Comparison of ENCODE assay signal across 13 cellular contexts in the genomic region with DNA sequence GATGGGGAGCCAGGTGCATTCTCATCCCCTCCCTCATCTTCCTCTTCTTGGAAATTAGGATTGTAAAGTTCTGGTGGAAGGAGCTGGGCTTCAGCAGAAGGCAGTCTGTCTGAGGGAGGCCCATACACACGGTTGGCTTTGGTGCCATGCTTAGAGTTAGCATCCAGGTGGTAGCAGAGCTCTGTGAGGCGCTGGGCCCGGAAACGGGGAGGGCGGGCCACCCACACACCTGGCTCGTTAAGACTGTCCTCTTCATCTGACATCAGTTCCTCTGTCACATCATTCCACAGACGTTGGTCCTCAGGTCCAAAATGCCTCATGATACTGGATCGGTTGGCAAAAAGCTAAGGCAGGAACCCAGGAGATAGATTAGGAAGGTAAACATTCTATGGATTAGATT. TPM values are rescaled to one million over a fixed set of nuclear protein-coding genes. Genes with fewer than 3 reads are reported as not detected.
DNase-seq lines count a peak whose midpoint lies in the region; ATAC-seq, FAIRE-seq and TF ChIP-seq lines count a peak whose summit lies in the region.
"Had no signal": no experiment of that assay in that cellular context is flagged by ENCODE, and none has a peak within 500 bp of the region (broad histone marks: within the 10 kb centered on the region; RNA-seq: fewer than 3 reads in every experiment).

No MANE protein-coding gene starts in this region.

- 91% methylated on average over 8 of the region's 8 CpGs; no CpG with 5 or more reads in 1 of the 2 experiments for WGBS in H1 (ENCODE audit: extremely low coverage in 1 of 2, insufficient coverage in 1 of 2, insufficient read length in 1 of 2, insufficient replicate concordance in 2 of 2, low coverage in 1 of 2, low lambda C conversion rate in 2 of 2, missing lambda C conversion rate in 1 of 2), 2 experiments
- 82 to 89% methylated on average over 8 of the region's 8 CpGs for WGBS in sigmoid colon, 2 donors

- H3K9me2 ChIP-seq in HCT116 (ENCODE audit: insufficient read depth): no peaks in the 10 kb centered on the region

- FAIRE-seq in H1 (lab: Jason Lieb, UNC) (no peak), kidney (lab: Jason Lieb, UNC) (no peak)

- no peak for DNase-seq in HCT116 (ENCODE audit: low read depth, low spot score)
- DNase-seq in H1 (ENCODE audit: low read depth in 1 of 2, low spot score in 2 of 2): no peak
- DNase-seq in sigmoid colon: peak; percentile 45
- DNase-seq in GM20000 (ENCODE audit: low spot score): no peak
- no peak for DNase-seq in kidney

- H2BK5ac ChIP-seq in H1 (ENCODE audit: low read depth, low read length): no peak overlapping the region; the same call in 1 of the 2 replicates

- no peak overlapping the region for H2BK120ac ChIP-seq in H1 (replicated peaks; ENCODE audit: low read depth, low read length)

- no peaks in the 10 kb centered on the region for H3K79me1 ChIP-seq in H1 (ENCODE audit: low read depth, low read length)

- H4K20me1 ChIP-seq in HCT116 (ENCODE audit: insufficient read depth): no peaks in the 10 kb centered on the region
- no peaks in the 10 kb centered on the region for H4K20me1 ChIP-seq in H1 (replicated peaks in 1 of 2; ENCODE audit: control insufficient read depth in 1 of 2, insufficient read depth in 2 of 2, low read length in 2 of 2)

- H2AFZ ChIP-seq in HCT116 (ENCODE audit: low read depth, low read length, poor library complexity, severe bottlenecking) (no peak overlapping the region), H1 (ENCODE audit: low read length) (no peak overlapping the region)

- H3K9ac ChIP-seq in HCT116 (ENCODE audit: low read length): 0 out of 2 replicates have a peak overlapping the region, but pooled peaks have one; percentile 16
- H3K9ac ChIP-seq in H1 (replicated peaks in 1 of 4; ENCODE audit: extremely low read depth in 1 of 4, low read depth in 3 of 4, low read length in 3 of 4): no peak overlapping the region; a peak in 1 of 7 replicates
- H3K9ac ChIP-seq in kidney (ENCODE audit: low read length in 2 of 2): no peak overlapping the region

- H4K8ac ChIP-seq in H1 (ENCODE audit: extremely low read depth, insufficient read depth, low read length): peak overlapping the region; percentile 18; the same call in 1 of the 2 replicates

- H3K23me2 ChIP-seq in H1 (ENCODE audit: low read depth, low read length): peaks cover 7% of the 10 kb centered on the region

- H3K4me1 ChIP-seq in HCT116 (ENCODE audit: control insufficient read depth in 1 of 2, insufficient read depth in 2 of 2, low read length in 2 of 2) (peaks cover 2 to 9% of the 10 kb centered on the region in 2 experiments; a peak in 2 of 4 replicates), H1 (replicated peaks in 1 of 4; ENCODE audit: control insufficient read depth in 3 of 4, insufficient read depth in 4 of 4, low read length in 3 of 4) (no peaks in the 10 kb centered on the region), sigmoid colon (peaks cover 0 to 10% (median under 1%) of the 10 kb centered on the region in 4 donors), kidney (ENCODE audit: control insufficient read depth in 1 of 2, insufficient read depth in 1 of 2, low read depth in 1 of 2, low read length in 2 of 2) (peaks cover 0 to 4% of the 10 kb centered on the region in 2 donors)

- H4K91ac ChIP-seq in H1 (replicated peaks; ENCODE audit: insufficient read length, low read length): no peak overlapping the region

- CTCF ChIA-PET in HCT116 (lab: Charles Lee): interaction anchor here (1.1 to 7.6 kb wide), 18 partner anchors 8 to 164 kb away, joined by 3 to 175 read pairs (median 9); a partner anchor contains a TSS
- CTCF ChIA-PET in H1 (lab: Charles Lee; ENCODE audit: partially characterized antibody): interaction anchor here (1.0 to 23.0 kb wide), 19 partner anchors 8 to 90 kb away, joined by 3 to 785 read pairs (median 20); a partner anchor contains a TSS

- H3K4me3 ChIP-seq in HCT116 (replicated peaks in 1 of 2; ENCODE audit: low read depth in 1 of 2, low read length in 2 of 2): no peak overlapping the region
- no peak overlapping the region for H3K4me3 ChIP-seq in H1 (ENCODE audit: extremely low read depth in 1 of 4, insufficient read depth in 2 of 4, low read depth in 3 of 4, low read length in 4 of 4)
- no peak overlapping the region for H3K4me3 ChIP-seq in sigmoid colon
- H3K4me3 ChIP-seq in kidney (ENCODE audit: low read length in 2 of 2): no peak overlapping the region
- H3K4me3 ChIP-seq: MG63, SJSA1 had no signal

- H3K14ac ChIP-seq in H1 (ENCODE audit: insufficient read length): no peak overlapping the region

- TF ChIP-seq RAD21 in HCT116 (IDR thresholded peaks at IDR 0.05; ENCODE audit: low read depth) (no peak), H1 (IDR thresholded peaks at IDR 0.05 in 1 of 2, conservative IDR thresholded peaks at IDR 0.05 in 1 of 2; ENCODE audit: low read depth in 2 of 2, low read length in 2 of 2) (peak in 1 of 2 experiments; percentile 31; a peak in 1 of 4 replicates)

- no peak overlapping the region for H2AK5ac ChIP-seq in H1 (ENCODE audit: low read depth, low read length)

- no peak overlapping the region for H2BK20ac ChIP-seq in H1 (ENCODE audit: low read length)

- POLR2A ChIA-PET in HCT116 (lab: Charles Lee) (no interaction called here), H1 (lab: Charles Lee; ENCODE audit: partially characterized antibody) (interaction anchor here (1.3 to 13.2 kb wide), 7 partner anchors 9 to 75 kb away, joined by 3 to 133 read pairs (median 21); no protein-coding TSS in a partner anchor)

- RAD21 ChIA-PET in HCT116 (lab: Charles Lee; ENCODE audit: low non-redundant PET in 1 of 2, low total read pairs in 2 of 2, uncharacterized antibody in 2 of 2, unreplicated experiment in 2 of 2): interaction anchor here (0.7 to 1.6 kb wide), 7 partner anchors 8 to 133 kb away, joined by 3 to 7 read pairs (median 4); no protein-coding TSS in a partner anchor

- H3K79me2 ChIP-seq in HCT116 (ENCODE audit: insufficient read depth, low read length): peaks cover 2% of the 10 kb centered on the region; the same call in 1 of the 2 replicates
- 0 out of 4 replicates have a peak, but pooled peaks cover 0 to under 1% of the 10 kb centered on the region in 2 experiments for H3K79me2 ChIP-seq in H1 (ENCODE audit: control insufficient read depth in 1 of 2, insufficient read depth in 2 of 2, low read length in 2 of 2)

- ATAC-seq in HCT116: no peak

- H3K4ac ChIP-seq in H1 (replicated peaks; ENCODE audit: insufficient read length, low read depth, low read length): no peak overlapping the region

- H3K18ac ChIP-seq in H1 (ENCODE audit: extremely low read depth, low read length): no peak overlapping the region

- intact Hi-C loops in HCT116 (cut with micrococcal nuclease) (loop anchor here (5.0 to 10.0 kb wide), 3 partner anchors 200 to 602 kb away; a partner anchor contains a TSS), sigmoid colon (cut with DNase I) (loop anchor here (10.0 kb wide), 1 partner anchor 422 kb away; no protein-coding TSS in a partner anchor), kidney (cut with DNase I) (loop anchor here (5.0 kb wide), 1 partner anchor 70 kb away; a partner anchor contains a TSS)

- no peak overlapping the region for H3K23ac ChIP-seq in H1 (ENCODE audit: insufficient read length)

- H3K27me3 ChIP-seq in HCT116 (ENCODE audit: insufficient read depth, low read length): no peaks in the 10 kb centered on the region
- no peaks in the 10 kb centered on the region for H3K27me3 ChIP-seq in H1 (replicated peaks in 1 of 4; ENCODE audit: control insufficient read depth in 3 of 4, extremely low read depth in 1 of 4, insufficient read depth in 3 of 4, low read length in 3 of 4)
- no peaks in the 10 kb centered on the region for H3K27me3 ChIP-seq in sigmoid colon
- H3K27me3 ChIP-seq: MG63, SJSA1 had no signal

- H3K56ac ChIP-seq in H1 (replicated peaks; ENCODE audit: insufficient read length, low read depth, low read length): no peak overlapping the region

- H2BK12ac ChIP-seq in H1 (ENCODE audit: low read depth, low read length): no peak overlapping the region

- BruUV-seq in HCT116 (replicated peaks; lab: Mats Ljungman, UMichigan): no TSS peak

- H3K9me3 ChIP-seq in HCT116 (ENCODE audit: control insufficient read depth in 1 of 2, insufficient read depth in 1 of 2, low read depth in 1 of 2, low read length in 2 of 2) (no peaks in the 10 kb centered on the region), H1 (ENCODE audit: insufficient read depth in 2 of 2, low read depth in 1 of 2, low read length in 1 of 2) (peaks cover 2 to 4% of the 10 kb centered on the region in 2 experiments; a peak in 1 of 4 replicates), sigmoid colon (no peaks in the 10 kb centered on the region), kidney (ENCODE audit: control insufficient read depth in 1 of 2, low read length in 2 of 2) (no peaks in the 10 kb centered on the region)
- H3K9me3 ChIP-seq: MG63, SJSA1 had no signal

- no peak for TF ChIP-seq POLR2A in HCT116 (IDR thresholded peaks at IDR 0.05; ENCODE audit: borderline replicate concordance, extremely low read depth, insufficient read depth, insufficient read length)
- no peak for TF ChIP-seq POLR2A in H1 (IDR thresholded peaks at IDR 0.05; ENCODE audit: control extremely low read depth in 1 of 2, low read depth in 2 of 2, low read length in 2 of 2)
- no peak for TF ChIP-seq POLR2A in sigmoid colon (IDR thresholded peaks at IDR 0.05)

- TF ChIP-seq EP300 in H1 (IDR thresholded peaks at IDR 0.05; ENCODE audit: borderline replicate concordance in 1 of 2, low read depth in 2 of 2, low read length in 2 of 2): no peak
- TF ChIP-seq EP300 in sigmoid colon (IDR thresholded peaks at IDR 0.05): no peak

- H3K36me3 ChIP-seq in HCT116 (ENCODE audit: control insufficient read depth in 1 of 2, insufficient read depth in 2 of 2, low read length in 2 of 2): no peaks in the 10 kb centered on the region
- peaks cover 0 to 6% (median 0%) of the 10 kb centered on the region in 4 experiments; a peak in 1 of 8 replicates for H3K36me3 ChIP-seq in H1 (ENCODE audit: control insufficient read depth in 2 of 4, insufficient read depth in 4 of 4, low read length in 3 of 4)
- peaks cover 0 to 10% (median 0%) of the 10 kb centered on the region in 4 donors for H3K36me3 ChIP-seq in sigmoid colon
- peaks cover 0 to 4% of the 10 kb centered on the region in 2 donors for H3K36me3 ChIP-seq in kidney (ENCODE audit: control insufficient read depth in 1 of 2, insufficient read depth in 2 of 2, low read length in 2 of 2)
- H3K36me3 ChIP-seq: MG63 had no signal

- no peak overlapping the region for H3K4me2 ChIP-seq in HCT116 (ENCODE audit: low read length)
- no peak overlapping the region for H3K4me2 ChIP-seq in H1 (ENCODE audit: insufficient read depth in 1 of 2, low read depth in 2 of 2, low read length in 2 of 2)

- no peak overlapping the region; the same call in 1 of the 2 replicates for H2BK15ac ChIP-seq in H1 (ENCODE audit: low read length)

- TF ChIP-seq CTCF in HCT116 (IDR thresholded peaks at IDR 0.05 in 2 of 3, conservative IDR thresholded peaks at IDR 0.05 in 1 of 3; ENCODE audit: borderline replicate concordance in 1 of 3, insufficient read depth in 1 of 3, low read depth in 2 of 3, low read length in 2 of 3): no peak
- TF ChIP-seq CTCF in H1 (IDR thresholded peaks at IDR 0.05; ENCODE audit: control extremely low read depth in 1 of 3, insufficient read depth in 1 of 3, low read depth in 1 of 3, low read length in 3 of 3): no peak
- TF ChIP-seq CTCF in sigmoid colon (IDR thresholded peaks at IDR 0.05): no peak
- TF ChIP-seq CTCF in GM20000 (IDR thresholded peaks at IDR 0.05; ENCODE audit: extremely low read depth, missing control alignments): no peak
- TF ChIP-seq CTCF in kidney (IDR thresholded peaks at IDR 0.05; ENCODE audit: borderline replicate concordance, extremely low read depth, insufficient read depth): no peak

- H3K27ac ChIP-seq in HCT116 (ENCODE audit: low read depth, low read length): no peak overlapping the region
- no peak overlapping the region for H3K27ac ChIP-seq in H1 (ENCODE audit: low read depth, low read length)
- no peak overlapping the region for H3K27ac ChIP-seq in sigmoid colon
- no peak overlapping the region for H3K27ac ChIP-seq in kidney (ENCODE audit: low read depth in 2 of 2, low read length in 2 of 2)
- H3K27ac ChIP-seq: SJSA1 had no signal

- no peak overlapping the region for H4K5ac ChIP-seq in H1 (ENCODE audit: insufficient read length, low read depth, low read length)

RNA-seq across cellular contexts. Expression of a gene that starts 4.9 kb away (rescaled TPM):
- 39.7 TPM for total RNA-seq in HCT116 (2021; ENCODE audit: unreplicated experiment)
- polyA plus RNA-seq in HCT116 (2012): 25.0 and 33.9 TPM in 2 replicates
- total RNA-seq in H1 (2021; fragmentation: NEBNext Ultra II Directional; extraction: Animal tissue kit (Norgen Biotek cat#: 25700)): 46.0 TPM in 2 replicates
- polyA plus RNA-seq in H1 (2011; rRNA removed): 33.1 and 38.8 TPM in 2 replicates
- polyA plus RNA-seq in H1 (2011; cell fraction: cytosol; rRNA removed): 37.3 TPM
- polyA plus RNA-seq in H1 (2011; cell fraction: nucleus; rRNA removed): 51.3 TPM
- polyA plus RNA-seq in H1 (2012, experiment 1 of 2): 35.5 to 45.4 TPM (median 41.3 TPM) in 4 replicates
- polyA plus RNA-seq in H1 (2012, experiment 2 of 2): 35.9 TPM
- polyA plus RNA-seq in H1 (2013, experiment 1 of 2): 10.0 TPM
- polyA plus RNA-seq in H1 (2013, experiment 2 of 2): 10.3 TPM
- polyA minus RNA-seq in H1 (2011; rRNA and poly(A)+ RNA removed): 153 and 192 TPM in 2 replicates
- polyA minus RNA-seq in H1 (2011; cell fraction: cytosol; rRNA and poly(A)+ RNA removed): 50.7 TPM
- polyA minus RNA-seq in H1 (2011; cell fraction: nucleus; rRNA and poly(A)+ RNA removed): 105 TPM
- total RNA-seq in sigmoid colon: 1 to 10 TPM; 5.0 to 5.5 (median 5.1) TPM
- polyA plus RNA-seq in sigmoid colon: 1 to 10 TPM in 2 of 3 donors, under 1 TPM in 1; 0.23 to 7.8 (median 6.0) TPM
- total RNA-seq in kidney: 28.5 TPM
- polyA plus RNA-seq in kidney (ENCODE audit: insufficient read depth, low read depth, low replicate concordance): 14.6 TPM

RNA-seq across cellular contexts. Expression of a gene that starts 22.7 kb away (rescaled TPM):
- total RNA-seq in HCT116 (2021; ENCODE audit: unreplicated experiment) (13.7 TPM), sigmoid colon (10 to 100 TPM in 3 of 4 donors, 1 to 10 TPM in 1; 8.9 to 19.9 (median 12.9) TPM), kidney (9.5 TPM)
- 15.6 and 16.8 TPM in 2 replicates for polyA plus RNA-seq in HCT116 (2012)
- 7.4 and 7.8 TPM in 2 replicates for total RNA-seq in H1 (2021; fragmentation: NEBNext Ultra II Directional; extraction: Animal tissue kit (Norgen Biotek cat#: 25700))
- polyA plus RNA-seq in H1 (2011; rRNA removed) (8.2 and 9.7 TPM in 2 replicates), sigmoid colon (10 to 100 TPM in 2 of 3 donors, 1 to 10 TPM in 1; 7.4 to 11.9 (median 10.2) TPM), kidney (ENCODE audit: insufficient read depth, low read depth, low replicate concordance) (9.6 TPM)
- 10.0 TPM for polyA plus RNA-seq in H1 (2011; cell fraction: cytosol; rRNA removed)
- 17.6 TPM for polyA plus RNA-seq in H1 (2011; cell fraction: nucleus; rRNA removed)
- 6.3 to 9.7 TPM (median 7.9 TPM) in 4 replicates for polyA plus RNA-seq in H1 (2012, experiment 1 of 2)
- polyA plus RNA-seq in H1 (2012, experiment 2 of 2): 6.3 TPM
- polyA plus RNA-seq in H1 (2013, experiment 1 of 2): 3.5 TPM
- polyA plus RNA-seq in H1 (2013, experiment 2 of 2): 3.3 TPM
- polyA minus RNA-seq in H1 (2011; rRNA and poly(A)+ RNA removed): 22.5 and 22.6 TPM in 2 replicates
- polyA minus RNA-seq in H1 (2011; cell fraction: cytosol; rRNA and poly(A)+ RNA removed): 4.3 TPM
- polyA minus RNA-seq in H1 (2011; cell fraction: nucleus; rRNA and poly(A)+ RNA removed): 6.5 TPM

RNA-seq across cellular contexts. Expression of a gene that starts 30.4 kb away (rescaled TPM):
- total RNA-seq in HCT116 (2021; ENCODE audit: unreplicated experiment): 48.7 TPM
- polyA plus RNA-seq in HCT116 (2012): 45.1 and 57.4 TPM in 2 replicates
- 46.1 and 47.7 TPM in 2 replicates for total RNA-seq in H1 (2021; fragmentation: NEBNext Ultra II Directional; extraction: Animal tissue kit (Norgen Biotek cat#: 25700))
- 35.6 and 46.0 TPM in 2 replicates for polyA plus RNA-seq in H1 (2011; rRNA removed)
- 53.6 TPM for polyA plus RNA-seq in H1 (2011; cell fraction: cytosol; rRNA removed)
- polyA plus RNA-seq in H1 (2011; cell fraction: nucleus; rRNA removed): 45.6 TPM
- polyA plus RNA-seq in H1 (2012, experiment 1 of 2): 50.4 to 62.8 TPM (median 59.8 TPM) in 4 replicates
- polyA plus RNA-seq in H1 (2012, experiment 2 of 2): 55.5 TPM
- polyA plus RNA-seq in H1 (2013, experiment 1 of 2): 45.0 TPM
- polyA plus RNA-seq in H1 (2013, experiment 2 of 2): 43.0 TPM
- polyA minus RNA-seq in H1 (2011; rRNA and poly(A)+ RNA removed): 58.4 and 73.9 TPM in 2 replicates
- polyA minus RNA-seq in H1 (2011; cell fraction: cytosol; rRNA and poly(A)+ RNA removed): 29.0 TPM
- 33.8 TPM for polyA minus RNA-seq in H1 (2011; cell fraction: nucleus; rRNA and poly(A)+ RNA removed)
- total RNA-seq in sigmoid colon: 10 to 100 TPM; 28.1 to 82.6 (median 59.8) TPM
- 10 to 100 TPM; 37.8 to 46.7 (median 44.9) TPM for polyA plus RNA-seq in sigmoid colon
- 38.1 TPM for total RNA-seq in kidney
- 35.8 TPM for polyA plus RNA-seq in kidney (ENCODE audit: insufficient read depth, low read depth, low replicate concordance)

RNA-seq across cellular contexts. Expression of a gene that starts 47.4 kb away (rescaled TPM):
- total RNA-seq in HCT116 (2021; ENCODE audit: unreplicated experiment) (212 TPM), sigmoid colon (100 to 1,000 TPM; 113 to 179 (median 135) TPM), kidney (87.1 TPM)
- polyA plus RNA-seq in HCT116 (2012): 222 and 232 TPM in 2 replicates
- 246 and 254 TPM in 2 replicates for total RNA-seq in H1 (2021; fragmentation: NEBNext Ultra II Directional; extraction: Animal tissue kit (Norgen Biotek cat#: 25700))
- polyA plus RNA-seq in H1 (2011; rRNA removed) (402 and 510 TPM in 2 replicates), sigmoid colon (100 to 1,000 TPM; 132 to 145 (median 141) TPM), kidney (ENCODE audit: insufficient read depth, low read depth, low replicate concordance) (190 TPM)
- 415 TPM for polyA plus RNA-seq in H1 (2011; cell fraction: cytosol; rRNA removed)
- 246 TPM for polyA plus RNA-seq in H1 (2011; cell fraction: nucleus; rRNA removed)
- polyA plus RNA-seq in H1 (2012, experiment 1 of 2): 252 to 356 TPM (median 319 TPM) in 4 replicates
- 310 TPM for polyA plus RNA-seq in H1 (2012, experiment 2 of 2)
- polyA plus RNA-seq in H1 (2013, experiment 1 of 2): 131 TPM
- 133 TPM for polyA plus RNA-seq in H1 (2013, experiment 2 of 2)
- polyA minus RNA-seq in H1 (2011; rRNA and poly(A)+ RNA removed): 379 and 426 TPM in 2 replicates
- 145 TPM for polyA minus RNA-seq in H1 (2011; cell fraction: cytosol; rRNA and poly(A)+ RNA removed)
- 117 TPM for polyA minus RNA-seq in H1 (2011; cell fraction: nucleus; rRNA and poly(A)+ RNA removed)

RNA-seq across cellular contexts. Expression of a gene that starts 54.7 kb away (rescaled TPM):
- total RNA-seq in HCT116 (2021; ENCODE audit: unreplicated experiment) (not detected), sigmoid colon (under 1 TPM in 1 of 4 donors, not detected in 3; 0.41 TPM), kidney (not detected)
- polyA plus RNA-seq in HCT116 (2012): not detected in 2 replicates
- total RNA-seq in H1 (2021; fragmentation: NEBNext Ultra II Directional; extraction: Animal tissue kit (Norgen Biotek cat#: 25700)): not detected in 2 replicates
- polyA plus RNA-seq in H1 (2011; rRNA removed) (not detected in 2 replicates), sigmoid colon (under 1 TPM in 1 of 3 donors, not detected in 2; 0.06 TPM), kidney (ENCODE audit: insufficient read depth, low read depth, low replicate concordance) (not detected)
- polyA plus RNA-seq in H1 (2011; cell fraction: cytosol; rRNA removed): 0.04 TPM
- not detected for polyA plus RNA-seq in H1 (2011; cell fraction: nucleus; rRNA removed)
- not detected in 4 replicates for polyA plus RNA-seq in H1 (2012, experiment 1 of 2)
- polyA plus RNA-seq in H1 (2012, experiment 2 of 2): not detected
- polyA plus RNA-seq in H1 (2013, experiment 1 of 2): not detected
- polyA plus RNA-seq in H1 (2013, experiment 2 of 2): not detected
- 0.15 TPM in 1 of 2 replicates, not detected in the other for polyA minus RNA-seq in H1 (2011; rRNA and poly(A)+ RNA removed)
- not detected for polyA minus RNA-seq in H1 (2011; cell fraction: cytosol; rRNA and poly(A)+ RNA removed)
- not detected for polyA minus RNA-seq in H1 (2011; cell fraction: nucleus; rRNA and poly(A)+ RNA removed)
- total RNA-seq: A172, H9, HT1080, PC-3, Right ventricle myocardium inferior, SJSA1 had no signal
- polyA plus RNA-seq: BJ had no signal
